Comparison of ENCODE assay signal across 28 cellular contexts in the genomic region with DNA sequence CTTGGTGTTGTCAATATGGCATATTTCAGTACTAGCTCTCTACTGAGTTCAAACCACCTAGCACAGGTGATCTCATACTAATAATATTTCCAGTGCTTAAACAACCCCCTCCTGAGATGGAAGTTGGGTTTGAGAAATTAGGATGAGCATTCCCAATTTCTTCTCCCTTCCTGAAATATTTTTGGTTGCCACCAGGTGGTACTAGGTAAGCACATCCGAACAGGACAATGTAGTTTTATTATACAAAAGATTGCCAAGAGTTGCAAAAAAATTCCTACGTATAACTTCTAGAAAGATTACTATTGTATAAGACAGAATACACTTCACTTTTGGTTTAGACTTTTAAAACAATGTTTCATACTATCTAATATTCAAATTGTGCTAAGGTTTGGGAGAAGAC.
A peak's percentile ranks its signal among the peaks of the same experiment; 100 is the strongest.
DNase-seq lines count a peak whose midpoint lies in the region; ATAC-seq, FAIRE-seq and TF ChIP-seq lines count a peak whose summit lies in the region.
"Had no signal": no experiment of that assay in that cellular context is flagged by ENCODE, and none has a peak within 500 bp of the region (broad histone marks: within the 10 kb centered on the region; RNA-seq: fewer than 3 reads in every experiment).

No MANE protein-coding gene starts in this region.

- H3K27me3 ChIP-seq in HepG2 (ENCODE audit: control insufficient read depth in 1 of 2, insufficient read depth in 2 of 2, low read length in 2 of 2) (no peaks in the 10 kb centered on the region), vagina (no peaks in the 10 kb centered on the region)
- H3K27me3 ChIP-seq: BE2C, SJSA1, stomach, uterus had no signal

- no TSS peak for BruUV-seq in HepG2 (replicated peaks; lab: Mats Ljungman, UMichigan)

- no peaks in the 10 kb centered on the region for H3K4me1 ChIP-seq in HepG2 (ENCODE audit: insufficient read depth, low read length)
- H3K4me1 ChIP-seq in vagina = no peaks in the 10 kb centered on the region
- H3K4me1 ChIP-seq: BE2C, left ventricle myocardium inferior, psoas muscle, SJSA1, stomach, uterus had no signal

- no peak for FAIRE-seq in HepG2 (lab: Jason Lieb, UNC)
- FAIRE-seq: colon had no signal

- no peak for TF ChIP-seq RAD21 in HepG2 (CRISPR knock-in tag; IDR thresholded peaks at IDR 0.05)

- peak; percentile 0 for DNase-seq in ELR (ENCODE audit: low read depth)
- DNase-seq in cerebellar cortex (ENCODE audit: low spot score) = peak; percentile 15
- no peak for DNase-seq in HepG2 (ENCODE audit: low spot score)
- DNase-seq in RWPE1 (ENCODE audit: low spot score) = no peak
- DNase-seq in vagina (ENCODE audit: extremely low spot score in 2 of 2) = no peak
- DNase-seq: activated CD4-positive, alpha-beta T cell treated with anti-CD3 and anti-CD28 coated beads, Interleukin-2, amount 10 ng/mL, durations not matched to agents 24 days and 14 days; activated CD8-positive, alpha-beta memory T cell treated with anti-CD3 and anti-CD28 coated beads for 24 hours; activated T-cell treated with anti-CD3 and anti-CD28 coated beads for 4 hours; amygdala; BE2C; CD8-positive, alpha-beta memory T cell; IMR-90; left ventricle myocardium inferior; naive B cell; NCI-H1436 treated with DMSO at 0.1 percent for 48 hours; NCI-H748 treated with DMSO at 0.1 percent for 48 hours; nucleus accumbens; psoas muscle; stimulated activated CD4-positive, alpha-beta T cell treated with anti-CD3 and anti-CD28 coated beads, Interleukin-4, amount 100 ng/mL, for 1 hour; stomach; T-cell; uterus had no signal

- H3K36me3 ChIP-seq in HepG2 (replicated peaks in 1 of 2; ENCODE audit: control insufficient read depth in 1 of 2, insufficient read depth in 2 of 2, low read length in 2 of 2) = no peaks in the 10 kb centered on the region
- no peaks in the 10 kb centered on the region for H3K36me3 ChIP-seq in vagina
- H3K36me3 ChIP-seq: BE2C, left ventricle myocardium inferior, SJSA1, stomach, uterus had no signal

- no peak overlapping the region for H2AFZ ChIP-seq in HepG2 (ENCODE audit: low read length)

- intact Hi-C loops in HepG2 (cut with micrococcal nuclease; ENCODE audit: unreplicated experiment) = loop anchor here (1.0 to 10.0 kb wide), 2 partner anchors 285 to 580 kb away; no protein-coding TSS in a partner anchor
- intact Hi-C loops in vagina (cut with DNase I) = no loop called here

- TF ChIP-seq CTCF in 22Rv1 (IDR thresholded peaks at IDR 0.05) (peak; percentile 42; the same call in 1 of the 2 replicates), HepG2 (CRISPR knock-in tag; IDR thresholded peaks at IDR 0.05) (no peak), RWPE1 (conservative IDR thresholded peaks at IDR 0.05; ENCODE audit: low read depth) (no peak), vagina (IDR thresholded peaks at IDR 0.05) (no peak)

- CTCF ChIA-PET in HepG2 (lab: Yijun Ruan, JAX; ENCODE audit: low intra/inter-chr PET ratio, low total read pairs) = no interaction called here
- CTCF ChIA-PET in RWPE1 (lab: Yijun Ruan, JAX) = interaction anchor here (0.7 kb wide), 1 partner anchor 285 kb away, joined by 3 read pairs; no protein-coding TSS in a partner anchor

- no peak for TF ChIP-seq EP300 in HepG2 (IDR thresholded peaks at IDR 0.05; ENCODE audit: low read depth in 2 of 2, low read length in 2 of 2)
- TF ChIP-seq EP300 in HepG2 (CRISPR knock-in tag; IDR thresholded peaks at IDR 0.05; ENCODE audit: borderline replicate concordance) = no peak

- TF ChIP-seq POLR2A in HepG2 (IDR thresholded peaks at IDR 0.05; ENCODE audit: insufficient read depth in 1 of 2, low read depth in 2 of 2, low read length in 2 of 2) (no peak), vagina (IDR thresholded peaks at IDR 0.05) (no peak)

- H3K79me2 ChIP-seq in HepG2 (ENCODE audit: insufficient read depth, low read length) = no peaks in the 10 kb centered on the region

- no peaks in the 10 kb centered on the region for H4K20me1 ChIP-seq in HepG2 (ENCODE audit: insufficient read depth, low read length)

- H3K4me3 ChIP-seq in HepG2 (replicated peaks in 1 of 3; ENCODE audit: insufficient read depth in 1 of 3, low read depth in 2 of 3, low read length in 3 of 3) (no peak overlapping the region), vagina (no peak overlapping the region)
- H3K4me3 ChIP-seq: left ventricle myocardium inferior, psoas muscle, SJSA1, stomach, uterus had no signal

- H3K9me3 ChIP-seq in HepG2 (ENCODE audit: low read length) = peaks cover 44% of the 10 kb centered on the region
- no peaks in the 10 kb centered on the region for H3K9me3 ChIP-seq in vagina
- H3K9me3 ChIP-seq: BE2C, left ventricle myocardium inferior, psoas muscle, SJSA1, stomach, uterus had no signal

- no peak overlapping the region for H3K27ac ChIP-seq in 22Rv1
- H3K27ac ChIP-seq in HepG2 (ENCODE audit: extremely low read length, insufficient read depth, low read length) = no peak overlapping the region
- H3K27ac ChIP-seq in RWPE1 = no peak overlapping the region
- no peak overlapping the region for H3K27ac ChIP-seq in vagina
- H3K27ac ChIP-seq: left ventricle myocardium inferior, psoas muscle, SJSA1, stomach, uterus had no signal

- ATAC-seq in HepG2 (no peak), GM18498 (IDR thresholded peaks at IDR 0.05; ENCODE audit: unreplicated experiment) (no peak), GM21515 (IDR thresholded peaks at IDR 0.05; ENCODE audit: unreplicated experiment) (no peak)
- ATAC-seq: HCT116, psoas muscle, T-cell had no signal

- 41% methylated on average over 2 of the region's 2 CpGs for WGBS in HepG2 (ENCODE audit: low lambda C conversion rate)

- POLR2A ChIA-PET in HepG2 (lab: Yijun Ruan, JAX) (no interaction called here), RWPE1 (lab: Yijun Ruan, JAX; ENCODE audit: low non-redundant PET) (no interaction called here)

- H3K9ac ChIP-seq in HepG2 (ENCODE audit: insufficient read depth, low read depth, low read length) = no peak overlapping the region

- no peak overlapping the region for H3K4me2 ChIP-seq in HepG2 (ENCODE audit: low read depth, low read length)

- in situ Hi-C loops in HepG2 (cut with HindIII; ENCODE audit: extremely low pct_ligation_motif_present, low pct_unique_long_range_greater_than_20kb) = no loop called here

TF ChIP-seq in HepG2, 621 proteins besides CTCF, POLR2A, EP300 and RAD21:
- no peak for TF ChIP-seq ZGPAT (CRISPR knock-in tag; IDR thresholded peaks at IDR 0.05)
- TF ChIP-seq JUND (CRISPR knock-in tag; IDR thresholded peaks at IDR 0.05) = no peak
- no peak for TF ChIP-seq KLF13 (CRISPR knock-in tag; IDR thresholded peaks at IDR 0.05)
- TF ChIP-seq STAG1 (CRISPR knock-in tag; IDR thresholded peaks at IDR 0.05) = peak; percentile 37
- TF ChIP-seq KMT2B (CRISPR knock-in tag; IDR thresholded peaks at IDR 0.05) = no peak
TF ChIP-seq in HepG2: peak in this region for 1.

Comparison
In these comparisons a context has a peak if more than half of its experiments do, and no peak if none do; other contexts are left out.
1. DNase-seq: peak in ELR (single experiment) and cerebellar cortex (single experiment); none in HepG2 (single experiment), RWPE1 (single experiment) and vagina (0 of 2).